Comparison of ENCODE assay signal across 22 cellular contexts in the genomic region with DNA sequence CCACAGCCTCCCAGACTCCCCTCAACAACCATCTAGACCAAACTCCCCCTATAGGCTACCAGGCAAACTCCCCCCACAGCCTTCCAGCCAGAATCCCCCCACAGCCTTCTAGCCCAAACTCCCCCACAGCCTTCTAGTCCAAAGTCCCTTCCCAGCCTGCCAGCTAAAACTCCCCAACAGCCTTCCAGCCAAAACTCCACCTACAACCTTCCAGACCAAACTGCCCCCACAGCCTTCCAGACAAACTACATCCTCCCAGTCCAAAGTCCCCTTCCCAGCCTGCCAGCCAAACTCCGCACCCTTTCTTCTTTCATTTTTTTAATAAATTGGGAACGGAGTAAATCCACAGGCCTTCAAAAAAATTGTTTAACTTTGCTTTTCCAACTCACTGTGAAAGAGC. TPM values are rescaled to one million over a fixed set of nuclear protein-coding genes. Genes with fewer than 3 reads are reported as not detected.
DNase-seq lines count a peak whose midpoint lies in the region; ATAC-seq, FAIRE-seq and TF ChIP-seq lines count a peak whose summit lies in the region.
"Had no signal": no experiment of that assay in that cellular context is flagged by ENCODE, and none has a peak within 500 bp of the region (broad histone marks: within the 10 kb centered on the region; RNA-seq: fewer than 3 reads in every experiment).

No MANE protein-coding gene starts in this region.

- ATAC-seq in heart right ventricle (no peak), GM18517 (IDR thresholded peaks at IDR 0.05; ENCODE audit: unreplicated experiment) (no peak), GM21737 (IDR thresholded peaks at IDR 0.05; ENCODE audit: unreplicated experiment) (no peak)

- DNase-seq in right atrium auricular region (ENCODE audit: low spot score) (peak; percentile 52), heart right ventricle (no peak), endothelial cell (ENCODE audit: low spot score) (peak; percentile 33), chondrocyte (ENCODE audit: low spot score) (no peak), GM19239 (ENCODE audit: insufficient read length, low spot score) (no peak)
- DNase-seq: 8988T, HCEC 1CT, Karpas-422, MM.1S, NCI-H1105 treated with DMSO at 0.1 percent for 48 hours, NCI-H187 treated with DMSO at 0.1 percent for 48 hours, NCI-H2171, NCI-H446 treated with DMSO at 0.1 percent for 48 hours, NCI-H774, Peyer's patch, SHP77 had no signal

- no peaks in the 10 kb centered on the region for H3K36me3 Mint-ChIP-seq in endothelial cell (ENCODE audit: low read depth, unreplicated experiment)
- H3K36me3 Mint-ChIP-seq in chondrocyte (ENCODE audit: low read depth), result no peaks in the 10 kb centered on the region
- H3K36me3 Mint-ChIP-seq: CD4-positive, CD25-positive, alpha-beta regulatory T cell had no signal

- no peaks in the 10 kb centered on the region for H3K27me3 ChIP-seq in right atrium auricular region
- H3K27me3 ChIP-seq in heart right ventricle, result peaks cover 0 to 24% (median 10%) of the 10 kb centered on the region in 7 donors
- H3K27me3 ChIP-seq in mucosa of stomach (ENCODE audit: control insufficient read depth, insufficient read depth, low read length), result no peaks in the 10 kb centered on the region
- H3K27me3 ChIP-seq: Peyer's patch had no signal

- WGBS in heart right ventricle, 2 donors, result 53 to 75% methylated on average over 2 of the region's 2 CpGs

- H3K27ac ChIP-seq in right atrium auricular region (no peak overlapping the region), heart right ventricle (no peak overlapping the region)

- no peaks in the 10 kb centered on the region for H3K27me3 Mint-ChIP-seq in endothelial cell (ENCODE audit: unreplicated experiment)
- H3K27me3 Mint-ChIP-seq in chondrocyte (ENCODE audit: low read depth), result peaks cover 2% of the 10 kb centered on the region

- TF ChIP-seq CTCF in right atrium auricular region (IDR thresholded peaks at IDR 0.05), result no peak
- TF ChIP-seq CTCF in heart right ventricle (IDR thresholded peaks at IDR 0.05), result no peak
- no peak for TF ChIP-seq CTCF in endothelial cell (IDR thresholded peaks at IDR 0.05; ENCODE audit: unreplicated experiment)
- no peak for TF ChIP-seq CTCF in chondrocyte (IDR thresholded peaks at IDR 0.05)

- no peaks in the 10 kb centered on the region for H3K4me1 ChIP-seq in right atrium auricular region
- no peaks in the 10 kb centered on the region for H3K4me1 ChIP-seq in heart right ventricle
- peaks cover 13% of the 10 kb centered on the region for H3K4me1 ChIP-seq in mucosa of stomach (ENCODE audit: control insufficient read depth, insufficient read depth, low read length)
- H3K4me1 ChIP-seq: Peyer's patch had no signal

- H3K9me3 Mint-ChIP-seq in endothelial cell (ENCODE audit: unreplicated experiment), result no peaks in the 10 kb centered on the region
- peaks cover 6% of the 10 kb centered on the region for H3K9me3 Mint-ChIP-seq in chondrocyte (ENCODE audit: low read depth)
- H3K9me3 Mint-ChIP-seq: CD4-positive, CD25-positive, alpha-beta regulatory T cell had no signal

- H3K4me3 ChIP-seq in right atrium auricular region (no peak overlapping the region), heart right ventricle (no peak overlapping the region), mucosa of stomach (ENCODE audit: low read length) (peak overlapping the region; percentile 7)
- H3K4me3 ChIP-seq: Peyer's patch had no signal

- H3K4me3 Mint-ChIP-seq in endothelial cell (ENCODE audit: unreplicated experiment) (no peak overlapping the region), chondrocyte (ENCODE audit: unreplicated experiment) (no peak overlapping the region)
- H3K4me3 Mint-ChIP-seq: CD4-positive, CD25-positive, alpha-beta regulatory T cell had no signal

- FAIRE-seq in GM19239 (lab: Jason Lieb, UNC), result no peak
- FAIRE-seq: GM12892 had no signal

- H3K4me1 Mint-ChIP-seq in endothelial cell (ENCODE audit: unreplicated experiment), result peaks cover 31% of the 10 kb centered on the region
- peaks cover 5% of the 10 kb centered on the region for H3K4me1 Mint-ChIP-seq in chondrocyte (ENCODE audit: low read depth)
- H3K4me1 Mint-ChIP-seq: CD4-positive, CD25-positive, alpha-beta regulatory T cell had no signal

- H3K9me3 ChIP-seq in right atrium auricular region (peaks cover 0 to 4% of the 10 kb centered on the region in 2 donors), heart right ventricle (peaks cover 0 to 9% (median 0%) of the 10 kb centered on the region in 11 donors), mucosa of stomach (ENCODE audit: control insufficient read depth, low read length) (no peaks in the 10 kb centered on the region)
- H3K9me3 ChIP-seq: Peyer's patch had no signal

- peak overlapping the region; percentile 49 for H3K9ac ChIP-seq in mucosa of stomach (ENCODE audit: low read length)

- intact Hi-C loops in heart right ventricle (cut with DNase I), result loop anchor here in 1 of 10 donors (10.0 kb wide), 1 partner anchor 67 kb away; no protein-coding TSS in a partner anchor

- H3K27ac Mint-ChIP-seq in endothelial cell (ENCODE audit: unreplicated experiment) (peak overlapping the region; percentile 76), chondrocyte (ENCODE audit: unreplicated experiment) (no peak overlapping the region)
- H3K27ac Mint-ChIP-seq: CD4-positive, CD25-positive, alpha-beta regulatory T cell had no signal

- H3K36me3 ChIP-seq in right atrium auricular region (no peaks in the 10 kb centered on the region), heart right ventricle (no peaks in the 10 kb centered on the region), mucosa of stomach (ENCODE audit: control insufficient read depth, insufficient read depth, low read length) (no peaks in the 10 kb centered on the region)
- H3K36me3 ChIP-seq: Peyer's patch had no signal

RNA-seq across cellular contexts. Expression of gene SYNDIG1, which starts 37.4 kb away (rescaled TPM):
- 10 to 100 TPM; 21.7 to 38.1 TPM for total RNA-seq in right atrium auricular region
- 10 to 100 TPM in 9 of 10 donors, 1 to 10 TPM in 1; 8.7 to 34.7 (median 22.6) TPM for total RNA-seq in heart right ventricle
- polyA plus RNA-seq in heart right ventricle, result 10 to 100 TPM in 1 of 2 donors, 1 to 10 TPM in 1; 8.6 to 13.1 TPM
- 8.1 TPM for total RNA-seq in endothelial cell (ENCODE audit: unreplicated experiment)
- 5.6 to 16.4 TPM (median 6.1 TPM) in 3 replicates for total RNA-seq in chondrocyte
- total RNA-seq: CD4-positive, CD25-positive, alpha-beta regulatory T cell; G401 had no signal
- polyA plus RNA-seq: CD4-positive, CD25-positive, alpha-beta regulatory T cell had no signal

Comparison
In these comparisons a context has a peak if more than half of its experiments do, and no peak if none do; other contexts are left out.
1. DNase-seq: peak in right atrium auricular region (single experiment) and endothelial cell (single experiment); none in heart right ventricle (0 of 2), chondrocyte (single experiment) and GM19239 (single experiment).